In genomic region chr2:74497777-74498499, GRCh38 we compare ENCODE assay signal across 8 cellular contexts. TPM values are rescaled to one million over a fixed set of nuclear protein-coding genes. Genes with fewer than 3 reads are reported as not detected.
DNase-seq lines count a peak whose midpoint lies in the region; ATAC-seq and TF ChIP-seq lines count a peak whose summit lies in the region.

No MANE protein-coding gene starts in this region.

- DNase-seq in NCI-H69 (lab: John Stamatoyannopoulos, UW) (peak; percentile 44), endothelial cell (ENCODE audit: low spot score) (no peak), natural killer cell (peak; percentile 26), lower leg skin (ENCODE audit: low spot score in 2 of 2) (no peak), germinal center (ENCODE audit: low spot score) (no peak), NCI-H2029 (lab: John Stamatoyannopoulos, UW) (no peak)

- H3K4me3 ChIP-seq in DOHH2 (ENCODE audit: low read length) (peak overlapping the region; percentile 35; the same call in 1 of the 2 replicates), lower leg skin (ENCODE audit: low read depth, poor library complexity, severe bottlenecking) (no peak overlapping the region)

- H3K27ac Mint-ChIP-seq in endothelial cell (ENCODE audit: unreplicated experiment), result no peak overlapping the region
- H3K27ac Mint-ChIP-seq in natural killer cell, result peak overlapping the region; percentile 30 to 81

- peaks cover 7% of the 10 kb centered on the region; the same call in 1 of the 2 replicates for H3K36me3 ChIP-seq in DOHH2 (ENCODE audit: control insufficient read depth, low read length)

- peaks cover 13% of the 10 kb centered on the region for H3K4me1 ChIP-seq in DOHH2 (ENCODE audit: control insufficient read depth, low read length)

- TF ChIP-seq CTCF in DOHH2 (IDR thresholded peaks at IDR 0.05; ENCODE audit: low read depth, low read length, poor library complexity, severe bottlenecking) (no peak), endothelial cell (IDR thresholded peaks at IDR 0.05; ENCODE audit: unreplicated experiment) (no peak), natural killer cell (IDR thresholded peaks at IDR 0.05) (no peak), lower leg skin (IDR thresholded peaks at IDR 0.05) (no peak)

- 5 to 6% methylated on average over 28 to 42 of the region's 61 CpGs for WGBS in lower leg skin, 2 donors

- peaks cover 36% of the 10 kb centered on the region for H3K27me3 Mint-ChIP-seq in endothelial cell (ENCODE audit: unreplicated experiment)
- peaks cover 0 to 8% of the 10 kb centered on the region in 2 donors for H3K27me3 Mint-ChIP-seq in natural killer cell (ENCODE audit: low read depth in 2 of 2)

- H3K4me3 Mint-ChIP-seq in endothelial cell (ENCODE audit: unreplicated experiment) (peak overlapping the region; percentile 77), natural killer cell (peak overlapping the region; percentile 90)

- ATAC-seq in natural killer cell (peak; percentile 48 to 51 (median 48)), HG03108 (IDR thresholded peaks at IDR 0.05; ENCODE audit: unreplicated experiment) (no peak)

- H3K4me1 Mint-ChIP-seq in endothelial cell (ENCODE audit: unreplicated experiment) (peaks cover 13% of the 10 kb centered on the region), natural killer cell (peaks cover 24 to 43% of the 10 kb centered on the region in 2 donors)

- H3K27ac ChIP-seq in DOHH2 (ENCODE audit: low read depth, low read length), result no peak overlapping the region

- no peaks in the 10 kb centered on the region for H3K9me3 ChIP-seq in DOHH2 (ENCODE audit: control insufficient read depth, insufficient read depth, low read length)

- H4K20me1 ChIP-seq in DOHH2 (ENCODE audit: control insufficient read depth, insufficient read depth, low read depth, low read length), result no peaks in the 10 kb centered on the region

- no peaks in the 10 kb centered on the region for H3F3A ChIP-seq in DOHH2 (ENCODE audit: control insufficient read depth, insufficient read depth)

- no peaks in the 10 kb centered on the region for H3K79me2 ChIP-seq in DOHH2 (ENCODE audit: control insufficient read depth, low read length)

- no peak for TF ChIP-seq POLR2A in lower leg skin (IDR thresholded peaks at IDR 0.05)

- intact Hi-C loops in natural killer cell (cut with micrococcal nuclease) (no loop called here), lower leg skin (cut with DNase I; ENCODE audit: low total_unique reads) (no loop called here)

- H3K27me3 ChIP-seq in DOHH2 (ENCODE audit: control insufficient read depth, low read length), result peaks cover 55% of the 10 kb centered on the region

- no peaks in the 10 kb centered on the region for H3K9me2 ChIP-seq in DOHH2 (replicated peaks; ENCODE audit: control insufficient read depth, low read length)

- H3K4me2 ChIP-seq in DOHH2 (ENCODE audit: low read length), result peak overlapping the region; percentile 38

- H3K36me3 Mint-ChIP-seq in endothelial cell (ENCODE audit: low read depth, unreplicated experiment), result peaks cover 11% of the 10 kb centered on the region
- no peaks in the 10 kb centered on the region for H3K36me3 Mint-ChIP-seq in natural killer cell

- H3K9me3 Mint-ChIP-seq in endothelial cell (ENCODE audit: unreplicated experiment) (no peaks in the 10 kb centered on the region), natural killer cell (no peaks in the 10 kb centered on the region)

RNA-seq across cellular contexts. Expression of gene LBX2, which starts 1.5 kb away (rescaled TPM):
- not detected for total RNA-seq in endothelial cell (ENCODE audit: unreplicated experiment)
- total RNA-seq in natural killer cell, result 1 to 10 TPM; 1.7 to 1.9 (median 1.8) TPM
- total RNA-seq in lower leg skin, result 1 to 10 TPM in 1 of 4 donors, under 1 TPM in 1, not detected in 2; 0.55 to 1.2 TPM

RNA-seq across cellular contexts. Expression of gene PCGF1, which starts 9.6 kb away (rescaled TPM):
- total RNA-seq in endothelial cell (ENCODE audit: unreplicated experiment), result 13.5 TPM
- total RNA-seq in natural killer cell, result 10 to 100 TPM; 22.9 to 35.9 (median 33.2) TPM
- total RNA-seq in lower leg skin, result 10 to 100 TPM; 13.3 to 38.4 (median 24.1) TPM

RNA-seq across cellular contexts. Expression of gene TTC31, which starts 15.1 kb away (rescaled TPM):
- total RNA-seq in endothelial cell (ENCODE audit: unreplicated experiment) (16.8 TPM), natural killer cell (10 to 100 TPM; 51.3 to 59.7 (median 53.1) TPM), lower leg skin (10 to 100 TPM; 18.4 to 26.1 (median 21.9) TPM)

RNA-seq across cellular contexts. Expression of gene CCDC142, which starts 15.1 kb away (rescaled TPM):
- total RNA-seq in endothelial cell (ENCODE audit: unreplicated experiment) (20.7 TPM), natural killer cell (10 to 100 TPM; 14.9 to 25.2 (median 15.6) TPM), lower leg skin (10 to 100 TPM; 11.7 to 16.1 (median 13.4) TPM)

RNA-seq across cellular contexts. Expression of gene TLX2, which starts 16.3 kb away (rescaled TPM):
- total RNA-seq in endothelial cell (ENCODE audit: unreplicated experiment) (not detected), natural killer cell (under 1 TPM in 2 of 3 donors, not detected in 1; 0.23 to 0.45 TPM), lower leg skin (not detected)

Comparison
In these comparisons a context has a peak if more than half of its experiments do, and no peak if none do; other contexts are left out.
1. DNase-seq: peak in NCI-H69 (single experiment) and natural killer cell (single experiment); none in endothelial cell (single experiment), lower leg skin (0 of 2), germinal center (single experiment) and NCI-H2029 (single experiment).